8 cellular contexts compared by ENCODE assay signal in genomic region chrX:23592741-23593140, GRCh38.
"Had no signal": no experiment of that assay in that cellular context is flagged by ENCODE, and none has a peak within 500 bp of the region (broad histone marks: within the 10 kb centered on the region; RNA-seq: fewer than 3 reads in every experiment).

No MANE protein-coding gene starts in this region.

- DNase-seq: GDM1, GF-D8 had no signal

- FAIRE-seq: G401.6, GM12878, GM12891, GM12892, GM18507, GM19239 had no signal

- H3K4me3 ChIP-seq: GM12878 had no signal

- ATAC-seq: GM12878 had no signal
